ENCODE assay signal across 8 cellular contexts in genomic region chr2:71226391-71226964, GRCh38. TPM values are rescaled to one million over a fixed set of nuclear protein-coding genes. Genes with fewer than 3 reads are reported as not detected.
A peak's percentile ranks its signal among the peaks of the same experiment; 100 is the strongest.
DNase-seq lines count a peak whose midpoint lies in the region; ATAC-seq and TF ChIP-seq lines count a peak whose summit lies in the region.

No MANE protein-coding gene starts in this region.

- H2BK15ac ChIP-seq in IMR-90 (ENCODE audit: low read depth, low read length) = no peak overlapping the region

- no peak overlapping the region for H3K23ac ChIP-seq in IMR-90 (ENCODE audit: low read depth, low read length)

- H3K36me3 ChIP-seq in BLaER1 = no peaks in the 10 kb centered on the region
- no peaks in the 10 kb centered on the region for H3K36me3 ChIP-seq in IMR-90 (ENCODE audit: control insufficient read depth, insufficient read depth, low read length)
- H3K36me3 ChIP-seq in colonic mucosa = no peaks in the 10 kb centered on the region
- H3K36me3 ChIP-seq in right lobe of liver = no peaks in the 10 kb centered on the region

- H3K4me1 Mint-ChIP-seq in stimulated activated naive B cell treated with anti-CD40 and anti-IgM and Interleukin-4, amounts not matched to agents 10 μg/mL and 1 μg/mL and 100 μg/mL, for 72 hours = peaks cover 12% of the 10 kb centered on the region in 2 donors

- WGBS in IMR-90 (ENCODE audit: extremely low coverage in 2 of 2, insufficient read length in 1 of 2), 2 experiments = 0% methylated on average over 8 of the region's 46 CpGs; no CpG with 5 or more reads in 1 of the 2 experiments
- WGBS in right lobe of liver (ENCODE audit: insufficient coverage, low coverage, low lambda C conversion rate, missing lambda C conversion rate) = under 1% methylated on average over 14 of the region's 46 CpGs

- H2BK20ac ChIP-seq in IMR-90 (ENCODE audit: low read depth, low read length) = no peak overlapping the region

- H3K4me3 Mint-ChIP-seq in stimulated activated naive B cell treated with anti-CD40 and anti-IgM and Interleukin-4, amounts not matched to agents 10 μg/mL and 1 μg/mL and 100 μg/mL, for 72 hours = peak overlapping the region; percentile 94 to 95

- intact Hi-C loops in IMR-90 (cut with micrococcal nuclease) = no loop called here
- intact Hi-C loops in colonic mucosa (cut with DNase I) = loop anchor here (5.0 kb wide), 1 partner anchor 51 kb away; no protein-coding TSS in a partner anchor
- intact Hi-C loops in right lobe of liver (cut with DNase I) = no loop called here

- POLR2A ChIA-PET in IMR-90 (lab: Charles Lee; ENCODE audit: unreplicated experiment) = no interaction called here

- H2AK9ac ChIP-seq in IMR-90 (replicated peaks; ENCODE audit: low read depth, low read length, poor library complexity) = no peak overlapping the region

- H2BK120ac ChIP-seq in IMR-90 (ENCODE audit: low read depth, low read length) = no peak overlapping the region

- H3K4me1 ChIP-seq in BLaER1 (peaks cover 11% of the 10 kb centered on the region; the same call in 1 of the 2 replicates), IMR-90 (ENCODE audit: control insufficient read depth, insufficient read depth, low read length) (peaks cover 2% of the 10 kb centered on the region; the same call in 1 of the 2 replicates), colonic mucosa (no peaks in the 10 kb centered on the region), right lobe of liver (peaks cover 0 to 7% (median 4%) of the 10 kb centered on the region in 4 donors)

- H3K79me1 ChIP-seq in IMR-90 (ENCODE audit: low read depth in 1 of 2, low read length in 2 of 2) = no peaks in the 10 kb centered on the region

- H3K9me1 ChIP-seq in IMR-90 (ENCODE audit: insufficient read depth, low read length) = no peaks in the 10 kb centered on the region

- dilution Hi-C loops in IMR-90 (cut with HindIII; ENCODE audit: low sequenced_read_pairs, unreplicated experiment) = no loop called here

- H2AK5ac ChIP-seq in IMR-90 (ENCODE audit: low read depth, low read length) = no peak overlapping the region

- no peak overlapping the region for H2BK5ac ChIP-seq in IMR-90 (ENCODE audit: low read depth, low read length, poor library complexity, severe bottlenecking)

- no peak overlapping the region for H4K8ac ChIP-seq in IMR-90 (ENCODE audit: low read depth in 2 of 2, low read length in 2 of 2)

- H2AFZ ChIP-seq in IMR-90 (replicated peaks; ENCODE audit: low read length, poor library complexity) = peak overlapping the region; percentile 97

- no peak overlapping the region for H3K56ac ChIP-seq in IMR-90 (ENCODE audit: extremely low read depth, insufficient read depth, low read length)

- no peak for DNase-seq in IMR-90
- DNase-seq in T follicular helper cell (ENCODE audit: low read depth) = peak; percentile 18
- peak; percentile 60 for DNase-seq in colonic mucosa
- peak; percentile 49 to 68 (median 68) for DNase-seq in right lobe of liver
- peak; percentile 5 for DNase-seq in stimulated activated naive B cell treated with anti-CD40 and anti-IgM and Interleukin-4, amounts not matched to agents 10 μg/mL and 1 μg/mL and 100 μg/mL, for 72 hours

- CTCF ChIA-PET in IMR-90 (lab: Yijun Ruan, JAX) = interaction anchor here (1.3 kb wide), 1 partner anchor 17 kb away, joined by 3 read pairs; no protein-coding TSS in a partner anchor

- no peaks in the 10 kb centered on the region for H3K27me3 Mint-ChIP-seq in stimulated activated naive B cell treated with anti-CD40 and anti-IgM and Interleukin-4, amounts not matched to agents 10 μg/mL and 1 μg/mL and 100 μg/mL, for 72 hours

- peaks cover 0 to 2% of the 10 kb centered on the region in 2 donors for H3K36me3 Mint-ChIP-seq in stimulated activated naive B cell treated with anti-CD40 and anti-IgM and Interleukin-4, amounts not matched to agents 10 μg/mL and 1 μg/mL and 100 μg/mL, for 72 hours

- H3K9ac ChIP-seq in BLaER1 (peak overlapping the region; percentile 69), IMR-90 (ENCODE audit: low read depth, low read length) (no peak overlapping the region), colonic mucosa (ENCODE audit: low read depth in 2 of 2, low read length in 2 of 2) (peak overlapping the region; percentile 78 to 81)

- H3K4me2 ChIP-seq in BLaER1 (peak overlapping the region; percentile 81), IMR-90 (ENCODE audit: low read depth, low read length) (peak overlapping the region; percentile 83)

- H3K27ac ChIP-seq in BLaER1 (no peak overlapping the region; the same call in 1 of the 2 replicates), IMR-90 (ENCODE audit: insufficient read depth, low read length) (no peak overlapping the region), colonic mucosa (peak overlapping the region; percentile 60), right lobe of liver (peak overlapping the region; percentile 79 to 93 (median 89))

- H3K14ac ChIP-seq in IMR-90 (replicated peaks; ENCODE audit: low read depth, low read length) = no peak overlapping the region; the same call in 1 of the 2 replicates

- peaks cover 7% of the 10 kb centered on the region; the same call in 1 of the 2 replicates for H3K9me3 ChIP-seq in BLaER1
- no peaks in the 10 kb centered on the region for H3K9me3 ChIP-seq in IMR-90 (ENCODE audit: control insufficient read depth, insufficient read depth, low read length)
- no peaks in the 10 kb centered on the region for H3K9me3 ChIP-seq in colonic mucosa
- H3K9me3 ChIP-seq in right lobe of liver = no peaks in the 10 kb centered on the region

- BruUV-seq in IMR-90 (replicated peaks; lab: Mats Ljungman, UMichigan) = no TSS peak

- H4K20me1 ChIP-seq in BLaER1 (no peaks in the 10 kb centered on the region), IMR-90 (ENCODE audit: insufficient read depth, low read length) (no peaks in the 10 kb centered on the region)

- ATAC-seq in GM19463 (IDR thresholded peaks at IDR 0.05; ENCODE audit: unreplicated experiment) (peak; percentile 4), IMR-90 (ENCODE audit: low read depth) (peak; percentile 8), right lobe of liver (peak; percentile 21 to 33 (median 24)), HG02981 (IDR thresholded peaks at IDR 0.05; ENCODE audit: unreplicated experiment) (no peak)
- peak; percentile 17 to 25 for ATAC-seq in stimulated activated naive B cell treated with anti-CD40 and anti-IgM and Interleukin-4, amounts not matched to agents 10 μg/mL and 1 μg/mL and 100 μg/mL, for 72 hours (replicated peaks)

- H3K27me3 ChIP-seq in BLaER1 (no peaks in the 10 kb centered on the region), IMR-90 (ENCODE audit: control insufficient read depth, insufficient read depth, low read length) (peaks cover 4% of the 10 kb centered on the region; the same call in 1 of the 2 replicates), colonic mucosa (no peaks in the 10 kb centered on the region), right lobe of liver (no peaks in the 10 kb centered on the region)

- H3K27ac Mint-ChIP-seq in stimulated activated naive B cell treated with anti-CD40 and anti-IgM and Interleukin-4, amounts not matched to agents 10 μg/mL and 1 μg/mL and 100 μg/mL, for 72 hours = peak overlapping the region; percentile 97

- no peak for TF ChIP-seq RAD21 in IMR-90 (IDR thresholded peaks at IDR 0.05; ENCODE audit: low read length)

- no peak overlapping the region for H4K91ac ChIP-seq in IMR-90 (ENCODE audit: insufficient read depth, low read depth, low read length)

- in situ Hi-C loops in IMR-90 (cut with MboI; ENCODE audit: low sequenced_read_pairs) = no loop called here

- H3K18ac ChIP-seq in IMR-90 (ENCODE audit: low read depth, low read length) = no peak overlapping the region

- no peak overlapping the region for H3K4ac ChIP-seq in IMR-90 (ENCODE audit: low read depth, low read length)

- no peak for TF ChIP-seq POLR2A in IMR-90 (IDR thresholded peaks at IDR 0.05; ENCODE audit: low read depth, low read length)
- no peak for TF ChIP-seq POLR2A in right lobe of liver (IDR thresholded peaks at IDR 0.05)

- H3K4me3 ChIP-seq in BLaER1 (peak overlapping the region; percentile 70), IMR-90 (ENCODE audit: insufficient read depth, low read depth, low read length) (peak overlapping the region; percentile 57), colonic mucosa (peak overlapping the region; percentile 87), right lobe of liver (peak overlapping the region; percentile 78 to 89 (median 81))

- TF ChIP-seq CTCF in IMR-90 (conservative IDR thresholded peaks at IDR 0.05; ENCODE audit: low read depth, low read length) (no peak), colonic mucosa (IDR thresholded peaks at IDR 0.05) (no peak), right lobe of liver (IDR thresholded peaks at IDR 0.05) (peak in 1 of 4 donors; percentile 5)

- peaks cover 0 to 3% of the 10 kb centered on the region in 2 donors for H3K9me3 Mint-ChIP-seq in stimulated activated naive B cell treated with anti-CD40 and anti-IgM and Interleukin-4, amounts not matched to agents 10 μg/mL and 1 μg/mL and 100 μg/mL, for 72 hours

- no peak overlapping the region for H4K5ac ChIP-seq in IMR-90 (ENCODE audit: low read depth, low read length)

TF ChIP-seq in IMR-90, 13 proteins besides CTCF, POLR2A, EP300 and RAD21:
- TF ChIP-seq CHD1 (IDR thresholded peaks at IDR 0.05; ENCODE audit: low read depth, low read length) = no peak
- no peak for TF ChIP-seq MAZ (IDR thresholded peaks at IDR 0.05; ENCODE audit: borderline replicate concordance, low read depth, low read length)
- no peak for TF ChIP-seq RFX5 (IDR thresholded peaks at IDR 0.05; ENCODE audit: low read depth, low read length)
- no peak for TF ChIP-seq CEBPB (IDR thresholded peaks at IDR 0.05; ENCODE audit: low read depth, low read length)
- no peak for TF ChIP-seq MXI1 (IDR thresholded peaks at IDR 0.05; ENCODE audit: borderline replicate concordance, low read depth, low read length)

RNA-seq across cellular contexts. Expression of gene PAIP2B, which starts 0.4 kb away (rescaled TPM):
- total RNA-seq in IMR-90 (2012; rRNA removed) (0.18 and 0.28 TPM in 2 replicates), colonic mucosa (1 to 10 TPM; 7.1 to 8.0 TPM), right lobe of liver (10 to 100 TPM in 5 of 6 experiments, 1 to 10 TPM in 1; 8.4 to 30.1 (median 15.3) TPM)
- 0.14 and 0.15 TPM in 2 replicates for polyA plus RNA-seq in IMR-90 (2012; rRNA removed)
- polyA plus RNA-seq in IMR-90 (2012; cell fraction: cytosol; rRNA removed) = 0.03 and 0.04 TPM in 2 replicates
- polyA plus RNA-seq in IMR-90 (2012; cell fraction: nucleus; rRNA removed; ENCODE audit: low replicate concordance) = 0.01 and 0.10 TPM in 2 replicates

Comparison
In these comparisons a context has a peak if more than half of its experiments do, and no peak if none do; other contexts are left out.
1. H3K27ac ChIP-seq: peak in colonic mucosa (single experiment) and right lobe of liver (3 of 3); none in BLaER1 (single experiment) and IMR-90 (single experiment).
2. Peak in every context shown above with its lines, with median percentiles within 50 percentile points of each other: H3K4me3 ChIP-seq.